Comparison of ENCODE assay signal across 1 cellular context in genomic region chr2:130332271-130333073, GRCh38.
TF ChIP-seq lines count a peak whose summit lies in the region.

No MANE protein-coding gene starts in this region.

TF ChIP-seq in K562, 482 proteins besides CTCF, POLR2A, EP300 and RAD21 (continued from another document):
- TF ChIP-seq SMC3 (conservative IDR thresholded peaks at IDR 0.05; ENCODE audit: insufficient read depth, low read depth, low read length) (peak; percentile 89), SRSF1 (IDR thresholded peaks at IDR 0.05; ENCODE audit: low read depth, low read length) (no peak), MBD1 (CRISPR knock-in tag; IDR thresholded peaks at IDR 0.05) (0 out of 2 replicates have a peak, but pooled peaks have one; percentile 12), ZBTB33 (CRISPR knock-in tag; IDR thresholded peaks at IDR 0.05) (peak; percentile 77; the same call in 1 of the 2 replicates), ZNF75A (CRISPR knock-in tag; IDR thresholded peaks at IDR 0.05) (no peak), CXXC5 (CRISPR knock-in tag; IDR thresholded peaks at IDR 0.05) (peak; percentile 42; the same call in 1 of the 2 replicates), ID3 (CRISPR knock-in tag; IDR thresholded peaks at IDR 0.05) (no peak), ID3 (tag; IDR thresholded peaks at IDR 0.05) (no peak), BCL6 (CRISPR knock-in tag; IDR thresholded peaks at IDR 0.05) (no peak), CC2D1A (IDR thresholded peaks at IDR 0.05) (peak; percentile 62; the same call in 1 of the 2 replicates), XRCC3 (IDR thresholded peaks at IDR 0.05) (no peak), ARHGAP35 (IDR thresholded peaks at IDR 0.05; ENCODE audit: partially characterized antibody) (no peak), SRSF7 (optimal IDR thresholded peaks at IDR 0.05; ENCODE audit: low read depth, low read length) (no peak), ZNF695 (CRISPR knock-in tag; IDR thresholded peaks at IDR 0.05) (no peak), CTCFL (IDR thresholded peaks at IDR 0.05; ENCODE audit: borderline replicate concordance, insufficient read depth, low read depth, low read length, poor library complexity, severe bottlenecking) (peak; percentile 43), ZFX (CRISPR knock-in tag; IDR thresholded peaks at IDR 0.05) (peak; percentile 46), ZFP91 (CRISPR knock-in tag; IDR thresholded peaks at IDR 0.05) (no peak)
- TF ChIP-seq, protein P1, sequence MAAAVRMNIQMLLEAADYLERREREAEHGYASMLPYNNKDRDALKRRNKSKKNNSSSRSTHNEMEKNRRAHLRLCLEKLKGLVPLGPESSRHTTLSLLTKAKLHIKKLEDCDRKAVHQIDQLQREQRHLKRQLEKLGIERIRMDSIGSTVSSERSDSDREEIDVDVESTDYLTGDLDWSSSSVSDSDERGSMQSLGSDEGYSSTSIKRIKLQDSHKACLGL (CRISPR knock-in tag; IDR thresholded peaks at IDR 0.05; ENCODE audit: borderline replicate concordance, poor library complexity, severe bottlenecking), result no peak
- TF ChIP-seq, protein P2, sequence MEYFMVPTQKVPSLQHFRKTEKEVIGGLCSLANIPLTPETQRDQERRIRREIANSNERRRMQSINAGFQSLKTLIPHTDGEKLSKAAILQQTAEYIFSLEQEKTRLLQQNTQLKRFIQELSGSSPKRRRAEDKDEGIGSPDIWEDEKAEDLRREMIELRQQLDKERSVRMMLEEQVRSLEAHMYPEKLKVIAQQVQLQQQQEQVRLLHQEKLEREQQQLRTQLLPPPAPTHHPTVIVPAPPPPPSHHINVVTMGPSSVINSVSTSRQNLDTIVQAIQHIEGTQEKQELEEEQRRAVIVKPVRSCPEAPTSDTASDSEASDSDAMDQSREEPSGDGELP (CRISPR knock-in tag; IDR thresholded peaks at IDR 0.05; ENCODE audit: borderline replicate concordance), result peak; percentile 27; the same call in 1 of the 2 replicates
